Comparison of ENCODE assay signal across 1 cellular context in the genomic region with DNA sequence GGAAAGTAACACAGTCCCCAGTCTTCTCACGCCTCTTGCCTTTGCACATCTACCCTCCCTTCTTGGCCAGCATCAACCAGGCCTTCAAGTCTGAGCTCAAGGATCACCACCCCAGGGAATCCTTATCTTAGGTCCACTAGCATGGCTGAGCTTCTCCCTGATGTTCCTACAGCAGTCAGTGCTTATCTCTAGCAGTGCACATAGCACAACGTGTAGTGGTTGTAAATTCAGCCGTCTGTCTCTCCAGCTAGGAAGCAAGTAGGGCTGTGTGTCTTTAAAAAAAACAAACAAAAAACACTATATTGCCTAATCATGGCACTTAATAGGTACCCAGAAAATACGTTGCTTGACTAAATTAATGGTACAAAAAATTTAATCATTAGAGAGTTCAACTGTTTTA.
TF ChIP-seq lines count a peak whose summit lies in the region.

No MANE protein-coding gene starts in this region.

TF ChIP-seq in GM23338, 12 proteins besides CTCF, POLR2A, EP300 and RAD21 (continued from another document):
- TF ChIP-seq, protein P1, sequence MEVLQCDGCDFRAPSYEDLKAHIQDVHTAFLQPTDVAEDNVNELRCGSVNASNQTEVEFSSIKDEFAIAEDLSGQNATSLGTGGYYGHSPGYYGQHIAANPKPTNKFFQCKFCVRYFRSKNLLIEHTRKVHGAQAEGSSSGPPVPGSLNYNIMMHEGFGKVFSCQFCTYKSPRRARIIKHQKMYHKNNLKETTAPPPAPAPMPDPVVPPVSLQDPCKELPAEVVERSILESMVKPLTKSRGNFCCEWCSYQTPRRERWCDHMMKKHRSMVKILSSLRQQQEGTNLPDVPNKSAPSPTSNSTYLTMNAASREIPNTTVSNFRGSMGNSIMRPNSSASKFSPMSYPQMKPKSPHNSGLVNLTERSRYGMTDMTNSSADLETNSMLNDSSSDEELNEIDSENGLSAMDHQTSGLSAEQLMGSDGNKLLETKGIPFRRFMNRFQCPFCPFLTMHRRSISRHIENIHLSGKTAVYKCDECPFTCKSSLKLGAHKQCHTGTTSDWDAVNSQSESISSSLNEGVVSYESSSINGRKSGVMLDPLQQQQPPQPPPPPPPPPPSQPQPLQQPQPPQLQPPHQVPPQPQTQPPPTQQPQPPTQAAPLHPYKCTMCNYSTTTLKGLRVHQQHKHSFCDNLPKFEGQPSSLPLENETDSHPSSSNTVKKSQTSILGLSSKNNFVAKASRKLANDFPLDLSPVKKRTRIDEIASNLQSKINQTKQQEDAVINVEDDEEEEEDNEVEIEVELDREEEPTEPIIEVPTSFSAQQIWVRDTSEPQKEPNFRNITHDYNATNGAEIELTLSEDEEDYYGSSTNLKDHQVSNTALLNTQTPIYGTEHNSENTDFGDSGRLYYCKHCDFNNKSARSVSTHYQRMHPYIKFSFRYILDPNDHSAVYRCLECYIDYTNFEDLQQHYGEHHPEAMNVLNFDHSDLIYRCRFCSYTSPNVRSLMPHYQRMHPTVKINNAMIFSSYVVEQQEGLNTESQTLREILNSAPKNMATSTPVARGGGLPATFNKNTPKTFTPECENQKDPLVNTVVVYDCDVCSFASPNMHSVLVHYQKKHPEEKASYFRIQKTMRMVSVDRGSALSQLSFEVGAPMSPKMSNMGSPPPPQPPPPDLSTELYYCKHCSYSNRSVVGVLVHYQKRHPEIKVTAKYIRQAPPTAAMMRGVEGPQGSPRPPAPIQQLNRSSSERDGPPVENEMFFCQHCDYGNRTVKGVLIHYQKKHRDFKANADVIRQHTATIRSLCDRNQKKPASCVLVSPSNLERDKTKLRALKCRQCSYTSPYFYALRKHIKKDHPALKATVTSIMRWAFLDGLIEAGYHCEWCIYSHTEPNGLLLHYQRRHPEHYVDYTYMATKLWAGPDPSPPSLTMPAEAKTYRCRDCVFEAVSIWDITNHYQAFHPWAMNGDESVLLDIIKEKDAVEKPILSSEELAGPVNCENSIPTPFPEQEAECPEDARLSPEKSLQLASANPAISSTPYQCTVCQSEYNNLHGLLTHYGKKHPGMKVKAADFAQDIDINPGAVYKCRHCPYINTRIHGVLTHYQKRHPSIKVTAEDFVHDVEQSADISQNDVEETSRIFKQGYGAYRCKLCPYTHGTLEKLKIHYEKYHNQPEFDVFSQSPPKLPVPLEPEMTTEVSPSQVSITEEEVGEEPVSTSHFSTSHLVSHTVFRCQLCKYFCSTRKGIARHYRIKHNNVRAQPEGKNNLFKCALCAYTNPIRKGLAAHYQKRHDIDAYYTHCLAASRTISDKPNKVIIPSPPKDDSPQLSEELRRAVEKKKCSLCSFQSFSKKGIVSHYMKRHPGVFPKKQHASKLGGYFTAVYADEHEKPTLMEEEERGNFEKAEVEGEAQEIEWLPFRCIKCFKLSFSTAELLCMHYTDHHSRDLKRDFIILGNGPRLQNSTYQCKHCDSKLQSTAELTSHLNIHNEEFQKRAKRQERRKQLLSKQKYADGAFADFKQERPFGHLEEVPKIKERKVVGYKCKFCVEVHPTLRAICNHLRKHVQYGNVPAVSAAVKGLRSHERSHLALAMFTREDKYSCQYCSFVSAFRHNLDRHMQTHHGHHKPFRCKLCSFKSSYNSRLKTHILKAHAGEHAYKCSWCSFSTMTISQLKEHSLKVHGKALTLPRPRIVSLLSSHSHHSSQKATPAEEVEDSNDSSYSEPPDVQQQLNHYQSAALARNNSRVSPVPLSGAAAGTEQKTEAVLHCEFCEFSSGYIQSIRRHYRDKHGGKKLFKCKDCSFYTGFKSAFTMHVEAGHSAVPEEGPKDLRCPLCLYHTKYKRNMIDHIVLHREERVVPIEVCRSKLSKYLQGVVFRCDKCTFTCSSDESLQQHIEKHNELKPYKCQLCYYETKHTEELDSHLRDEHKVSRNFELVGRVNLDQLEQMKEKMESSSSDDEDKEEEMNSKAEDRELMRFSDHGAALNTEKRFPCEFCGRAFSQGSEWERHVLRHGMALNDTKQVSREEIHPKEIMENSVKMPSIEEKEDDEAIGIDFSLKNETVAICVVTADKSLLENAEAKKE (CRISPR knock-in tag; IDR thresholded peaks at IDR 0.05): no peak
